ENCODE assay signal across 8 cellular contexts in the genomic region with DNA sequence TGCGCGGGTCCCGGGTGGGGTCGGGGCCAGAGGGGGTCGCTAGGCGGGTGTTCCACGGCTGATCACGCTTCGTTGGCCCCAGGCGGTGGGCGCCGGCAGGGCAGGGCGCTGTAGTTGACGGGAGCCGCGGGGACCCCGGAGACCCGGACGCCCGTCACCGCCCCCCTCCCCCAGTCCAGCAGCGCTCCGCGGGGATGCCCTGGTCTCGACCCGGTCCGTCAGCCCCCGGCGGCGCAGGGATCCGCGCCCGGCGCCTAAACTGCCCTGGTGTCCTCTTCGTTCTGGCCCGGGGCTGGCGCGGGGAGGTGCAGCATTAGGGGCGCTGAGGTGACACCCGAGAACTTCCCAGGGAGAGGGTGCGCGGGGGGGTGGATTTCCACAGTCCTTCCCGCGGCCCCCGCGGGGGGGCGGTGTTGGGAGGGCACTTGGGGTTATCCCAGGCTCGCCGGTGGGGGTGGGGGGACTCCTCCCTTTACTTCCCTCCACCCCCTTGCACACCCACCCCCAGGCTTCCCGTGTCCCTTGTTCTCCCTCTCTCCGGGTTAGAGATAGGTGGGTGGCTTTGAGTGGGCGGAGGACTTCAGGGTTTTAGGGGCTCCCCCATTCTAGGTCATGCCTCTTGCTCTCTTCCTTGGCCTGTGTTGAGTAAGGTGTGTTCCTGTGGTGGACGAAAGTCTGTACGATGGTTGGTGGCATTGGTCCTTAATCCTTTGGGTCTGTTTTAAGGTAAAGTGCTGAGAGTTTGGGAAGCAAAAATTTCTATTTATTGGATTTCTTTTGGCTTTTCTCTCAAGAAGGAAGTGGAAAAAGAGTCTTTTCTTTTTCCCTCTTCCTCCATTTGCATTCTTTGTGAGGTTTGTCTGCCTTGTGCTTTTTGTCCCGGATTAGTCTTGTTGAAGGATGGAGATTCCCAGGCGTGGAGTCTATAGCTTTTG. TPM values are rescaled to one million over a fixed set of nuclear protein-coding genes. Genes with fewer than 3 reads are reported as not detected.
DNase-seq lines count a peak whose midpoint lies in the region; ATAC-seq, FAIRE-seq and TF ChIP-seq lines count a peak whose summit lies in the region.

No MANE protein-coding gene starts in this region.

- H3K27me3 Mint-ChIP-seq in nephron progenitor cell (ENCODE audit: low read depth, poor library complexity): no peaks in the 10 kb centered on the region
- no peaks in the 10 kb centered on the region for H3K27me3 Mint-ChIP-seq in stimulated activated naive CD8-positive, alpha-beta T cell treated with anti-CD3 and anti-CD28 coated beads, Interleukin-15, Interleukin-2, amounts not matched to agents 100 ng/mL and 50 ng/mL, for 24 hours

- DNase-seq in A549 (ENCODE audit: low read depth in 1 of 2, low spot score in 1 of 2): peak; percentile 76 to 91
- DNase-seq in OCI-LY7 (ENCODE audit: low spot score): peak; percentile 80
- peak; percentile 51 to 64 for DNase-seq in activated T-helper 1 cell treated with anti-CD3 and anti-CD28 coated beads, Interleukin-2, amount 50 U/mL, for 16 hours (ENCODE audit: low read depth in 1 of 2, low spot score in 1 of 2)
- peak; percentile 50 for DNase-seq in fibroblast of peridontal ligament (ENCODE audit: extremely low read depth)
- peak; percentile 84 for DNase-seq in nephron progenitor cell

- no peak overlapping the region for H2AFZ ChIP-seq in OCI-LY7 (ENCODE audit: low read length)

- TF ChIP-seq POLR2A in A549 (IDR thresholded peaks at IDR 0.05; ENCODE audit: low read length) (no peak; the same call in 1 of the 2 replicates), GM18505 (IDR thresholded peaks at IDR 0.05; ENCODE audit: borderline replicate concordance, extremely low read depth, insufficient read depth, insufficient read length) (no peak)

- H3K4me1 ChIP-seq in A549 (peaks cover 57% of the 10 kb centered on the region), OCI-LY7 (ENCODE audit: insufficient read depth, low read length, poor library complexity, severe bottlenecking) (peaks cover 46% of the 10 kb centered on the region)

- no peaks in the 10 kb centered on the region for H3K9me2 ChIP-seq in OCI-LY7 (ENCODE audit: insufficient read depth, low read length)

- H3K36me3 ChIP-seq in OCI-LY7 (ENCODE audit: insufficient read depth, low read length): peaks cover 46% of the 10 kb centered on the region

- peaks cover 11% of the 10 kb centered on the region; the same call in 1 of the 2 replicates for H4K20me1 ChIP-seq in OCI-LY7 (ENCODE audit: insufficient read depth, low read length)

- H3K27ac ChIP-seq in A549 (peak overlapping the region; percentile 99), OCI-LY7 (ENCODE audit: low read depth, low read length, poor library complexity, severe bottlenecking) (peak overlapping the region; percentile 94)

- H3K36me3 Mint-ChIP-seq in nephron progenitor cell (ENCODE audit: low read depth): peaks cover 37% of the 10 kb centered on the region
- H3K36me3 Mint-ChIP-seq in stimulated activated naive CD8-positive, alpha-beta T cell treated with anti-CD3 and anti-CD28 coated beads, Interleukin-15, Interleukin-2, amounts not matched to agents 100 ng/mL and 50 ng/mL, for 24 hours (ENCODE audit: low read depth): peaks cover 34% of the 10 kb centered on the region

- H3K9me3 ChIP-seq in A549 (no peaks in the 10 kb centered on the region), OCI-LY7 (ENCODE audit: low read length) (no peaks in the 10 kb centered on the region)

- intact Hi-C loops in OCI-LY7 (cut with micrococcal nuclease; ENCODE audit: unreplicated experiment): loop anchor here (1.0 to 5.0 kb wide), 9 partner anchors 9 to 585 kb away; a partner anchor contains a TSS

- WGBS in A549 (ENCODE audit: missing lambda C conversion rate): 3% methylated on average over 25 of the region's 56 CpGs

- H3K4me1 Mint-ChIP-seq in nephron progenitor cell: peaks cover 71% of the 10 kb centered on the region
- peaks cover 77% of the 10 kb centered on the region for H3K4me1 Mint-ChIP-seq in stimulated activated naive CD8-positive, alpha-beta T cell treated with anti-CD3 and anti-CD28 coated beads, Interleukin-15, Interleukin-2, amounts not matched to agents 100 ng/mL and 50 ng/mL, for 24 hours (ENCODE audit: low read depth)

- peak overlapping the region; percentile 75 for H3K4me3 ChIP-seq in A549
- H3K4me3 ChIP-seq in OCI-LY7 (ENCODE audit: low read depth, low read length, poor library complexity, severe bottlenecking): peak overlapping the region; percentile 97

- peak overlapping the region; percentile 73 for H3K4me2 ChIP-seq in A549
- H3K4me2 ChIP-seq in OCI-LY7 (ENCODE audit: low read length): peak overlapping the region; percentile 75

- TF ChIP-seq RAD21 in A549 (conservative IDR thresholded peaks at IDR 0.05 in 1 of 2, IDR thresholded peaks at IDR 0.05 in 1 of 2): peak in 1 of 2 experiments; percentile 41; a peak in 2 of 5 replicates

- FAIRE-seq in A549 (lab: Jason Lieb, UNC): no peak

- H3K27ac Mint-ChIP-seq in nephron progenitor cell: peak overlapping the region; percentile 99
- peak overlapping the region; percentile 94 for H3K27ac Mint-ChIP-seq in stimulated activated naive CD8-positive, alpha-beta T cell treated with anti-CD3 and anti-CD28 coated beads, Interleukin-15, Interleukin-2, amounts not matched to agents 100 ng/mL and 50 ng/mL, for 24 hours

- TF ChIP-seq CTCF in A549 (IDR thresholded peaks at IDR 0.05): peak; percentile 42
- peak; percentile 75 for TF ChIP-seq CTCF in OCI-LY7 (conservative IDR thresholded peaks at IDR 0.05; ENCODE audit: low read length)
- TF ChIP-seq CTCF in nephron progenitor cell (IDR thresholded peaks at IDR 0.05): peak; percentile 42

- H3K9me3 Mint-ChIP-seq in nephron progenitor cell: peaks cover 20% of the 10 kb centered on the region
- H3K9me3 Mint-ChIP-seq in stimulated activated naive CD8-positive, alpha-beta T cell treated with anti-CD3 and anti-CD28 coated beads, Interleukin-15, Interleukin-2, amounts not matched to agents 100 ng/mL and 50 ng/mL, for 24 hours: peaks cover 3% of the 10 kb centered on the region

- CTCF ChIA-PET in A549 (lab: Yijun Ruan, JAX): interaction anchor here (0.6 to 2.4 kb wide), 19 partner anchors 8 to 56 kb away, joined by 3 to 9 read pairs (median 4); no protein-coding TSS in a partner anchor
- CTCF ChIA-PET in OCI-LY7 (lab: Charles Lee; ENCODE audit: unreplicated experiment): no interaction called here

- peak; percentile 19 to 40; a peak in 1 of 5 replicates for TF ChIP-seq EP300 in A549 (IDR thresholded peaks at IDR 0.05)

- H3K79me2 ChIP-seq in OCI-LY7 (ENCODE audit: insufficient read depth, low read depth, low read length): peaks cover 52% of the 10 kb centered on the region

- POLR2A ChIA-PET in A549 (lab: Yijun Ruan, JAX) (interaction anchor here (0.5 to 2.5 kb wide), 14 partner anchors 8 to 584 kb away, joined by 3 to 15 read pairs (median 7); a partner anchor contains a TSS), OCI-LY7 (lab: Charles Lee) (interaction anchor here (0.6 to 1.9 kb wide), 11 partner anchors 14 to 304 kb away, joined by 3 to 7 read pairs (median 3); no protein-coding TSS in a partner anchor)

- H3K4me3 Mint-ChIP-seq in nephron progenitor cell: peak overlapping the region; percentile 96
- H3K4me3 Mint-ChIP-seq in stimulated activated naive CD8-positive, alpha-beta T cell treated with anti-CD3 and anti-CD28 coated beads, Interleukin-15, Interleukin-2, amounts not matched to agents 100 ng/mL and 50 ng/mL, for 24 hours: peak overlapping the region; percentile 88

- no TSS peak for BruUV-seq in OCI-LY7 (replicated peaks; lab: Mats Ljungman, UMichigan)

- ATAC-seq in A549: peak; percentile 40 to 76
- ATAC-seq in GM18505 (IDR thresholded peaks at IDR 0.05; ENCODE audit: unreplicated experiment): peak; percentile 3
- peak; percentile 16 for ATAC-seq in HG03354 (IDR thresholded peaks at IDR 0.05; ENCODE audit: poor library complexity, severe bottlenecking, unreplicated experiment)

TF ChIP-seq in A549, 52 proteins besides CTCF, POLR2A, EP300 and RAD21 (continues in another document):
- TF ChIP-seq PHF8 (IDR thresholded peaks at IDR 0.05; ENCODE audit: borderline replicate concordance, low read depth) (0 out of 2 replicates have a peak, but pooled peaks have one; percentile 41), POLR2AphosphoS2 (conservative IDR thresholded peaks at IDR 0.05; ENCODE audit: low read length) (no peak), CEBPB (IDR thresholded peaks at IDR 0.05) (0 out of 4 replicates have a peak, but pooled peaks of 1 of the 2 experiments have one; percentile 31), FOSB (CRISPR knock-in tag; IDR thresholded peaks at IDR 0.05) (peak; percentile 72), GATA3 (IDR thresholded peaks at IDR 0.05; ENCODE audit: borderline replicate concordance) (peak; percentile 54; the same call in 1 of the 2 replicates), KDM1A (IDR thresholded peaks at IDR 0.05; ENCODE audit: low read depth) (no peak), ZC3H11A (IDR thresholded peaks at IDR 0.05) (no peak), SREBF2 (IDR thresholded peaks at IDR 0.05) (no peak), EHF (CRISPR knock-in tag; IDR thresholded peaks at IDR 0.05) (0 out of 2 replicates have a peak, but pooled peaks have one; percentile 29), MAZ (IDR thresholded peaks at IDR 0.05; ENCODE audit: borderline replicate concordance, low read depth, low read length) (peak; percentile 94; the same call in 1 of the 2 replicates), CHD4 (IDR thresholded peaks at IDR 0.05; ENCODE audit: borderline replicate concordance) (no peak), TP53 (CRISPR knock-in tag; IDR thresholded peaks at IDR 0.05) (0 out of 2 replicates have a peak, but pooled peaks have one; percentile 32), CHD2 (IDR thresholded peaks at IDR 0.05; ENCODE audit: low read length, partially characterized antibody) (peak; percentile 60), JUN (IDR thresholded peaks at IDR 0.05) (peak in 1 of 2 experiments; percentile 55; a peak in 2 of 5 replicates), FOXS1 (CRISPR knock-in tag; IDR thresholded peaks at IDR 0.05) (no peak), ZFP36 (IDR thresholded peaks at IDR 0.05; ENCODE audit: borderline replicate concordance, partially characterized antibody) (no peak), TFCP2L1 (CRISPR knock-in tag; IDR thresholded peaks at IDR 0.05) (peak; percentile 70), RCOR1 (IDR thresholded peaks at IDR 0.05; ENCODE audit: low read depth, low read length) (no peak)
- TF ChIP-seq, protein P1, sequence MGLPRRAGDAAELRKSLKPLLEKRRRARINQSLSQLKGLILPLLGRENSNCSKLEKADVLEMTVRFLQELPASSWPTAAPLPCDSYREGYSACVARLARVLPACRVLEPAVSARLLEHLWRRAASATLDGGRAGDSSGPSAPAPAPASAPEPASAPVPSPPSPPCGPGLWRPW (IDR thresholded peaks at IDR 0.05): no peak

RNA-seq across cellular contexts. Expression of a gene that starts 0.7 kb away (rescaled TPM):
- 53.7 and 64.2 TPM in 2 replicates for polyA plus RNA-seq in A549 (2011; rRNA removed)
- 7.8 and 8.5 TPM in 2 replicates for polyA plus RNA-seq in A549 (2012; cell fraction: cytosol; rRNA removed)
- polyA plus RNA-seq in A549 (2012; cell fraction: nucleus; rRNA removed): 5.7 and 7.8 TPM in 2 replicates
- polyA plus RNA-seq in A549 (2017; fragmentation: RNase III; extraction: RNeasy Plus Mini Kit Qiagen cat#74134 plus additional on column Dnase treatment): 39.6 to 43.8 TPM (median 40.3 TPM) in 3 replicates
- polyA minus RNA-seq in A549 (2011; rRNA and poly(A)+ RNA removed): 137 and 140 TPM in 2 replicates
- 60.9 and 82.6 TPM in 2 replicates for total RNA-seq in OCI-LY7 (2014; rRNA removed; shearing (Covaris generic))
- 86.3 and 94.5 TPM in 2 replicates for total RNA-seq in OCI-LY7 (2022)

Comparison
In these comparisons a context has a peak if more than half of its experiments do, and no peak if none do; other contexts are left out.
1. Peak in every context shown above with its lines: DNase-seq, ATAC-seq, H3K4me3 ChIP-seq and H3K27ac ChIP-seq.
2. ATAC-seq: peak in every context shown above with its lines; median percentile 58 in A549; 16 in HG03354; 3 in GM18505.